ENCODE assay signal across 10 cellular contexts in the genomic region with DNA sequence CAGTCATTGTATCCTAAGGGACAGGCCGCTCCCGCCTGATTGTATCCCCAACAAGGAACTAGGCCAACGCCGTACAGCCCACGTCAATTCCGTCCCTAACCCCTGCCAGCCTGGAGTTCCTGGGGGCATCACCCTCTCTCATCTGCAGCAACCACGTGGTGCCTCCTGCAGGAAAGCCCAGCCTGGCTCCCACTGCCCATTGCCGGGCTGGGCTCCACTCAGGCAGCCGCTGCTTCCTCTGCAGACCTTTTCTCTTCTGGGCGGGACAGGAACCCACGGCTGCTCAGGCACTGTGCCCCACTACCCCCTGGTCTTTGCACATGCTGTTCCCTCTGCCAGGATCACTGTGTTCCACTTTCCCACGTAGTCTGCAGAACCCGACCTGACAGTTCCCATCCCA.
"Had no signal": no experiment of that assay in that cellular context is flagged by ENCODE, and none has a peak within 500 bp of the region (broad histone marks: within the 10 kb centered on the region; RNA-seq: fewer than 3 reads in every experiment).

No MANE protein-coding gene starts in this region.

- FAIRE-seq: H54, HepG2, K562 had no signal

- DNase-seq: GM23248, GOT3, H9, HCEC 1CT, HFFc6, KG1 had no signal

- ATAC-seq: HepG2, K562 had no signal

- H3K4me3 ChIP-seq: GM23248, K562 had no signal

- H3K9ac ChIP-seq: GM23248 had no signal

- H2AFZ ChIP-seq: GM23248 had no signal

- H3K27ac ChIP-seq: GM23248, HL-60 had no signal
